ENCODE assay signal across 8 cellular contexts in genomic region chr15:58748040-58748786, GRCh38. TPM values are rescaled to one million over a fixed set of nuclear protein-coding genes. Genes with fewer than 3 reads are reported as not detected.
A peak's percentile ranks its signal among the peaks of the same experiment; 100 is the strongest.
DNase-seq lines count a peak whose midpoint lies in the region; ATAC-seq, FAIRE-seq and TF ChIP-seq lines count a peak whose summit lies in the region.

No MANE protein-coding gene starts in this region.

- CTCF ChIA-PET in A549 (lab: Yijun Ruan, JAX): interaction anchor here (0.6 to 2.1 kb wide), 2 partner anchors 22 to 400 kb away, joined by 4 to 8 read pairs; partner anchors contain the start of gene MINDY2

- H3K4me3 Mint-ChIP-seq in dendritic cell treated with granulocyte-macrophage colony-stimulating factor and Interleukin-4, amounts not matched to agents 40 ng/mL and 50 ng/mL, for 4 days: peak overlapping the region; percentile 100
- peak overlapping the region; percentile 92 to 99 (median 96) for H3K4me3 Mint-ChIP-seq in naive B cell

- no peak for TF ChIP-seq EP300 in A549 (IDR thresholded peaks at IDR 0.05)

- no peak; a peak in 1 of 5 replicates for TF ChIP-seq RAD21 in A549 (conservative IDR thresholded peaks at IDR 0.05 in 1 of 2, IDR thresholded peaks at IDR 0.05 in 1 of 2)

- peaks cover 22% of the 10 kb centered on the region for H3K36me3 Mint-ChIP-seq in dendritic cell treated with granulocyte-macrophage colony-stimulating factor and Interleukin-4, amounts not matched to agents 40 ng/mL and 50 ng/mL, for 4 days (ENCODE audit: low read depth)
- H3K36me3 Mint-ChIP-seq in naive B cell: peaks cover 0 to 8% of the 10 kb centered on the region in 2 donors

- no peak for FAIRE-seq in A549 (lab: Jason Lieb, UNC)

- H3K36me3 ChIP-seq in SK-N-MC (ENCODE audit: insufficient read depth, low read length) (no peaks in the 10 kb centered on the region), uterus (no peaks in the 10 kb centered on the region)

- DNase-seq in A549 (ENCODE audit: low read depth in 1 of 2, low spot score in 1 of 2) (no peak), SK-N-MC (ENCODE audit: low read depth, low spot score) (no peak), naive B cell (peak; percentile 43), uterus (no peak)

- H3K4me1 ChIP-seq in A549: peaks cover 27% of the 10 kb centered on the region
- H3K4me1 ChIP-seq in uterus: peaks cover 0 to 4% of the 10 kb centered on the region in 2 donors

- peaks cover 27% of the 10 kb centered on the region for H3K4me1 Mint-ChIP-seq in dendritic cell treated with granulocyte-macrophage colony-stimulating factor and Interleukin-4, amounts not matched to agents 40 ng/mL and 50 ng/mL, for 4 days (ENCODE audit: low read depth)
- H3K4me1 Mint-ChIP-seq in naive B cell: peaks cover 33 to 59% (median 50%) of the 10 kb centered on the region in 3 donors

- H3K27me3 ChIP-seq in uterus: no peaks in the 10 kb centered on the region

- POLR2A ChIA-PET in A549 (lab: Yijun Ruan, JAX): interaction anchor here (1.1 to 2.6 kb wide), 2 partner anchors 22 to 201 kb away, joined by 5 to 98 read pairs; partner anchors contain the start of gene MINDY2

- peak overlapping the region; percentile 93 to 97 for H3K27ac ChIP-seq in A549
- H3K27ac ChIP-seq in SK-N-MC: no peak overlapping the region
- H3K27ac ChIP-seq in uterus: peak overlapping the region; percentile 93 to 97

- intact Hi-C loops in dendritic cell treated with granulocyte-macrophage colony-stimulating factor and Interleukin-4, amounts not matched to agents 40 ng/mL and 50 ng/mL, for 4 days (cut with micrococcal nuclease): no loop called here
- intact Hi-C loops in uterus (cut with DNase I; ENCODE audit: low total_unique reads): no loop called here

- 20% methylated on average over 13 of the region's 13 CpGs for WGBS in A549 (ENCODE audit: missing lambda C conversion rate)

- H3K9me3 ChIP-seq in A549 (no peaks in the 10 kb centered on the region), SK-N-MC (ENCODE audit: low read depth, low read length) (no peaks in the 10 kb centered on the region), uterus (no peaks in the 10 kb centered on the region)

- H3K4me3 ChIP-seq in A549: peak overlapping the region; percentile 91
- H3K4me3 ChIP-seq in SK-N-MC: peak overlapping the region; percentile 80
- peak overlapping the region; percentile 85 to 87 for H3K4me3 ChIP-seq in uterus

- H3K4me2 ChIP-seq in A549: peak overlapping the region; percentile 79

- no peaks in the 10 kb centered on the region for H3K27me3 Mint-ChIP-seq in dendritic cell treated with granulocyte-macrophage colony-stimulating factor and Interleukin-4, amounts not matched to agents 40 ng/mL and 50 ng/mL, for 4 days
- H3K27me3 Mint-ChIP-seq in naive B cell: no peaks in the 10 kb centered on the region

- TF ChIP-seq POLR2A in A549 (IDR thresholded peaks at IDR 0.05; ENCODE audit: low read length) (no peak), uterus (IDR thresholded peaks at IDR 0.05) (no peak)

- no peak for ATAC-seq in A549
- peak; percentile 7 for ATAC-seq in GM21515 (IDR thresholded peaks at IDR 0.05; ENCODE audit: unreplicated experiment)
- ATAC-seq in naive B cell (ENCODE audit: low read depth in 2 of 2): no peak
- no peak for ATAC-seq in HG03280 (IDR thresholded peaks at IDR 0.05; ENCODE audit: unreplicated experiment)
- no peak for ATAC-seq in GM19463 (IDR thresholded peaks at IDR 0.05; ENCODE audit: unreplicated experiment)

- H3K27ac Mint-ChIP-seq in dendritic cell treated with granulocyte-macrophage colony-stimulating factor and Interleukin-4, amounts not matched to agents 40 ng/mL and 50 ng/mL, for 4 days: peak overlapping the region; percentile 93
- peak overlapping the region; percentile 94 to 99 (median 96) for H3K27ac Mint-ChIP-seq in naive B cell

- peak overlapping the region; percentile 65 for H3K9ac ChIP-seq in SK-N-MC (ENCODE audit: insufficient read length)

- TF ChIP-seq CTCF in A549 (IDR thresholded peaks at IDR 0.05) (no peak), uterus (IDR thresholded peaks at IDR 0.05) (no peak)

- H3K9me3 Mint-ChIP-seq in dendritic cell treated with granulocyte-macrophage colony-stimulating factor and Interleukin-4, amounts not matched to agents 40 ng/mL and 50 ng/mL, for 4 days: no peaks in the 10 kb centered on the region
- H3K9me3 Mint-ChIP-seq in naive B cell: no peaks in the 10 kb centered on the region

TF ChIP-seq in A549, 52 proteins besides CTCF, POLR2A, EP300 and RAD21:
- TF ChIP-seq CBX8 (IDR thresholded peaks at IDR 0.05): no peak
- TF ChIP-seq CHD4 (IDR thresholded peaks at IDR 0.05; ENCODE audit: borderline replicate concordance): no peak
- no peak for TF ChIP-seq TP53 (CRISPR knock-in tag; IDR thresholded peaks at IDR 0.05)
- TF ChIP-seq, protein P1, sequence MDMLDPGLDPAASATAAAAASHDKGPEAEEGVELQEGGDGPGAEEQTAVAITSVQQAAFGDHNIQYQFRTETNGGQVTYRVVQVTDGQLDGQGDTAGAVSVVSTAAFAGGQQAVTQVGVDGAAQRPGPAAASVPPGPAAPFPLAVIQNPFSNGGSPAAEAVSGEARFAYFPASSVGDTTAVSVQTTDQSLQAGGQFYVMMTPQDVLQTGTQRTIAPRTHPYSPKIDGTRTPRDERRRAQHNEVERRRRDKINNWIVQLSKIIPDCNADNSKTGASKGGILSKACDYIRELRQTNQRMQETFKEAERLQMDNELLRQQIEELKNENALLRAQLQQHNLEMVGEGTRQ (IDR thresholded peaks at IDR 0.05): no peak
- no peak for TF ChIP-seq RARB (CRISPR knock-in tag; IDR thresholded peaks at IDR 0.05)
- TF ChIP-seq JUNB (IDR thresholded peaks at IDR 0.05): no peak
- TF ChIP-seq REST (IDR thresholded peaks at IDR 0.05): no peak
- no peak for TF ChIP-seq CBX2 (IDR thresholded peaks at IDR 0.05; ENCODE audit: borderline replicate concordance, low read depth)
- no peak for TF ChIP-seq MAZ (IDR thresholded peaks at IDR 0.05; ENCODE audit: borderline replicate concordance, low read depth, low read length)
- no peak for TF ChIP-seq FOSL2 (IDR thresholded peaks at IDR 0.05)
- no peak for TF ChIP-seq FOSL2 (CRISPR knock-in tag; IDR thresholded peaks at IDR 0.05)
- no peak for TF ChIP-seq KDM1A (IDR thresholded peaks at IDR 0.05; ENCODE audit: low read depth)
- no peak for TF ChIP-seq ZSCAN20 (CRISPR knock-in tag; IDR thresholded peaks at IDR 0.05)

RNA-seq across cellular contexts. Expression of gene ADAM10, which starts 1.3 kb away (rescaled TPM):
- 210 and 236 TPM in 2 replicates for polyA plus RNA-seq in A549 (2011; rRNA removed)
- polyA plus RNA-seq in A549 (2012; cell fraction: cytosol; rRNA removed): 64.7 and 64.8 TPM in 2 replicates
- polyA plus RNA-seq in A549 (2012; cell fraction: nucleus; rRNA removed): 60.0 and 64.6 TPM in 2 replicates
- polyA plus RNA-seq in A549 (2017; fragmentation: RNase III; extraction: RNeasy Plus Mini Kit Qiagen cat#74134 plus additional on column Dnase treatment): 177 to 200 TPM (median 196 TPM) in 3 replicates
- polyA minus RNA-seq in A549 (2011; rRNA and poly(A)+ RNA removed): 117 TPM in 2 replicates
- polyA plus RNA-seq in naive B cell (ENCODE audit: low read depth in 6 of 6): 100 to 1,000 TPM; 112 to 148 (median 126) TPM
- 100 to 1,000 TPM in 2 of 4 donors, 10 to 100 TPM in 2; 41.8 to 208 (median 110) TPM for total RNA-seq in uterus

RNA-seq across cellular contexts. Expression of gene MINDY2, which starts 22.9 kb away (rescaled TPM):
- polyA plus RNA-seq in A549 (2011; rRNA removed) (4.8 and 7.0 TPM in 2 replicates), A549 (2017; fragmentation: RNase III; extraction: RNeasy Plus Mini Kit Qiagen cat#74134 plus additional on column Dnase treatment) (4.7 to 4.9 TPM (median 4.7 TPM) in 3 replicates), naive B cell (ENCODE audit: low read depth in 6 of 6) (10 to 100 TPM in 4 of 6 donors, 1 to 10 TPM in 2; 6.3 to 20.2 (median 12.1) TPM)
- 0.75 and 1.00 TPM in 2 replicates for polyA plus RNA-seq in A549 (2012; cell fraction: cytosol; rRNA removed)
- polyA plus RNA-seq in A549 (2012; cell fraction: nucleus; rRNA removed): 1.2 TPM in 2 replicates
- polyA minus RNA-seq in A549 (2011; rRNA and poly(A)+ RNA removed): 7.3 and 9.6 TPM in 2 replicates
- total RNA-seq in uterus: 10 to 100 TPM; 17.2 to 62.1 (median 27.7) TPM
